1 cellular context compared by ENCODE assay signal in genomic region chr6:33344771-33345697, GRCh38.
TF ChIP-seq lines count a peak whose summit lies in the region.

No MANE protein-coding gene starts in this region.

TF ChIP-seq in K562, 482 proteins besides CTCF, POLR2A, EP300 and RAD21 (continued from another document and continues in another):
- TF ChIP-seq, protein P1, sequence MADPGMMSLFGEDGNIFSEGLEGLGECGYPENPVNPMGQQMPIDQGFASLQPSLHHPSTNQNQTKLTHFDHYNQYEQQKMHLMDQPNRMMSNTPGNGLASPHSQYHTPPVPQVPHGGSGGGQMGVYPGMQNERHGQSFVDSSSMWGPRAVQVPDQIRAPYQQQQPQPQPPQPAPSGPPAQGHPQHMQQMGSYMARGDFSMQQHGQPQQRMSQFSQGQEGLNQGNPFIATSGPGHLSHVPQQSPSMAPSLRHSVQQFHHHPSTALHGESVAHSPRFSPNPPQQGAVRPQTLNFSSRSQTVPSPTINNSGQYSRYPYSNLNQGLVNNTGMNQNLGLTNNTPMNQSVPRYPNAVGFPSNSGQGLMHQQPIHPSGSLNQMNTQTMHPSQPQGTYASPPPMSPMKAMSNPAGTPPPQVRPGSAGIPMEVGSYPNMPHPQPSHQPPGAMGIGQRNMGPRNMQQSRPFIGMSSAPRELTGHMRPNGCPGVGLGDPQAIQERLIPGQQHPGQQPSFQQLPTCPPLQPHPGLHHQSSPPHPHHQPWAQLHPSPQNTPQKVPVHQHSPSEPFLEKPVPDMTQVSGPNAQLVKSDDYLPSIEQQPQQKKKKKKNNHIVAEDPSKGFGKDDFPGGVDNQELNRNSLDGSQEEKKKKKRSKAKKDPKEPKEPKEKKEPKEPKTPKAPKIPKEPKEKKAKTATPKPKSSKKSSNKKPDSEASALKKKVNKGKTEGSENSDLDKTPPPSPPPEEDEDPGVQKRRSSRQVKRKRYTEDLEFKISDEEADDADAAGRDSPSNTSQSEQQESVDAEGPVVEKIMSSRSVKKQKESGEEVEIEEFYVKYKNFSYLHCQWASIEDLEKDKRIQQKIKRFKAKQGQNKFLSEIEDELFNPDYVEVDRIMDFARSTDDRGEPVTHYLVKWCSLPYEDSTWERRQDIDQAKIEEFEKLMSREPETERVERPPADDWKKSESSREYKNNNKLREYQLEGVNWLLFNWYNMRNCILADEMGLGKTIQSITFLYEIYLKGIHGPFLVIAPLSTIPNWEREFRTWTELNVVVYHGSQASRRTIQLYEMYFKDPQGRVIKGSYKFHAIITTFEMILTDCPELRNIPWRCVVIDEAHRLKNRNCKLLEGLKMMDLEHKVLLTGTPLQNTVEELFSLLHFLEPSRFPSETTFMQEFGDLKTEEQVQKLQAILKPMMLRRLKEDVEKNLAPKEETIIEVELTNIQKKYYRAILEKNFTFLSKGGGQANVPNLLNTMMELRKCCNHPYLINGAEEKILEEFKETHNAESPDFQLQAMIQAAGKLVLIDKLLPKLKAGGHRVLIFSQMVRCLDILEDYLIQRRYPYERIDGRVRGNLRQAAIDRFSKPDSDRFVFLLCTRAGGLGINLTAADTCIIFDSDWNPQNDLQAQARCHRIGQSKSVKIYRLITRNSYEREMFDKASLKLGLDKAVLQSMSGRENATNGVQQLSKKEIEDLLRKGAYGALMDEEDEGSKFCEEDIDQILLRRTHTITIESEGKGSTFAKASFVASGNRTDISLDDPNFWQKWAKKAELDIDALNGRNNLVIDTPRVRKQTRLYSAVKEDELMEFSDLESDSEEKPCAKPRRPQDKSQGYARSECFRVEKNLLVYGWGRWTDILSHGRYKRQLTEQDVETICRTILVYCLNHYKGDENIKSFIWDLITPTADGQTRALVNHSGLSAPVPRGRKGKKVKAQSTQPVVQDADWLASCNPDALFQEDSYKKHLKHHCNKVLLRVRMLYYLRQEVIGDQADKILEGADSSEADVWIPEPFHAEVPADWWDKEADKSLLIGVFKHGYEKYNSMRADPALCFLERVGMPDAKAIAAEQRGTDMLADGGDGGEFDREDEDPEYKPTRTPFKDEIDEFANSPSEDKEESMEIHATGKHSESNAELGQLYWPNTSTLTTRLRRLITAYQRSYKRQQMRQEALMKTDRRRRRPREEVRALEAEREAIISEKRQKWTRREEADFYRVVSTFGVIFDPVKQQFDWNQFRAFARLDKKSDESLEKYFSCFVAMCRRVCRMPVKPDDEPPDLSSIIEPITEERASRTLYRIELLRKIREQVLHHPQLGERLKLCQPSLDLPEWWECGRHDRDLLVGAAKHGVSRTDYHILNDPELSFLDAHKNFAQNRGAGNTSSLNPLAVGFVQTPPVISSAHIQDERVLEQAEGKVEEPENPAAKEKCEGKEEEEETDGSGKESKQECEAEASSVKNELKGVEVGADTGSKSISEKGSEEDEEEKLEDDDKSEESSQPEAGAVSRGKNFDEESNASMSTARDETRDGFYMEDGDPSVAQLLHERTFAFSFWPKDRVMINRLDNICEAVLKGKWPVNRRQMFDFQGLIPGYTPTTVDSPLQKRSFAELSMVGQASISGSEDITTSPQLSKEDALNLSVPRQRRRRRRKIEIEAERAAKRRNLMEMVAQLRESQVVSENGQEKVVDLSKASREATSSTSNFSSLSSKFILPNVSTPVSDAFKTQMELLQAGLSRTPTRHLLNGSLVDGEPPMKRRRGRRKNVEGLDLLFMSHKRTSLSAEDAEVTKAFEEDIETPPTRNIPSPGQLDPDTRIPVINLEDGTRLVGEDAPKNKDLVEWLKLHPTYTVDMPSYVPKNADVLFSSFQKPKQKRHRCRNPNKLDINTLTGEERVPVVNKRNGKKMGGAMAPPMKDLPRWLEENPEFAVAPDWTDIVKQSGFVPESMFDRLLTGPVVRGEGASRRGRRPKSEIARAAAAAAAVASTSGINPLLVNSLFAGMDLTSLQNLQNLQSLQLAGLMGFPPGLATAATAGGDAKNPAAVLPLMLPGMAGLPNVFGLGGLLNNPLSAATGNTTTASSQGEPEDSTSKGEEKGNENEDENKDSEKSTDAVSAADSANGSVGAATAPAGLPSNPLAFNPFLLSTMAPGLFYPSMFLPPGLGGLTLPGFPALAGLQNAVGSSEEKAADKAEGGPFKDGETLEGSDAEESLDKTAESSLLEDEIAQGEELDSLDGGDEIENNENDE (IDR thresholded peaks at IDR 0.05; ENCODE audit: low read depth, low read length) = no peak
- TF ChIP-seq HMBOX1 (IDR thresholded peaks at IDR 0.05) = 0 out of 2 replicates have a peak, but pooled peaks have one; percentile 10
- no peak for TF ChIP-seq MED1 (CRISPR knock-in tag; IDR thresholded peaks at IDR 0.05; ENCODE audit: borderline replicate concordance)
- no peak for TF ChIP-seq ZNF583 (CRISPR knock-in tag; IDR thresholded peaks at IDR 0.05)
- TF ChIP-seq, protein P2, sequence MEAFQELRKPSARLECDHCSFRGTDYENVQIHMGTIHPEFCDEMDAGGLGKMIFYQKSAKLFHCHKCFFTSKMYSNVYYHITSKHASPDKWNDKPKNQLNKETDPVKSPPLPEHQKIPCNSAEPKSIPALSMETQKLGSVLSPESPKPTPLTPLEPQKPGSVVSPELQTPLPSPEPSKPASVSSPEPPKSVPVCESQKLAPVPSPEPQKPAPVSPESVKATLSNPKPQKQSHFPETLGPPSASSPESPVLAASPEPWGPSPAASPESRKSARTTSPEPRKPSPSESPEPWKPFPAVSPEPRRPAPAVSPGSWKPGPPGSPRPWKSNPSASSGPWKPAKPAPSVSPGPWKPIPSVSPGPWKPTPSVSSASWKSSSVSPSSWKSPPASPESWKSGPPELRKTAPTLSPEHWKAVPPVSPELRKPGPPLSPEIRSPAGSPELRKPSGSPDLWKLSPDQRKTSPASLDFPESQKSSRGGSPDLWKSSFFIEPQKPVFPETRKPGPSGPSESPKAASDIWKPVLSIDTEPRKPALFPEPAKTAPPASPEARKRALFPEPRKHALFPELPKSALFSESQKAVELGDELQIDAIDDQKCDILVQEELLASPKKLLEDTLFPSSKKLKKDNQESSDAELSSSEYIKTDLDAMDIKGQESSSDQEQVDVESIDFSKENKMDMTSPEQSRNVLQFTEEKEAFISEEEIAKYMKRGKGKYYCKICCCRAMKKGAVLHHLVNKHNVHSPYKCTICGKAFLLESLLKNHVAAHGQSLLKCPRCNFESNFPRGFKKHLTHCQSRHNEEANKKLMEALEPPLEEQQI (IDR thresholded peaks at IDR 0.05) = no peak
- peak; percentile 61; the same call in 1 of the 2 replicates for TF ChIP-seq SMAD4 (CRISPR knock-in tag; conservative IDR thresholded peaks at IDR 0.05)
- 0 out of 2 replicates have a peak, but pooled peaks have one; percentile 8 for TF ChIP-seq ZFX (CRISPR knock-in tag; IDR thresholded peaks at IDR 0.05)
- no peak for TF ChIP-seq NR3C1 (CRISPR knock-in tag; IDR thresholded peaks at IDR 0.05)
- no peak for TF ChIP-seq NFATC3 (IDR thresholded peaks at IDR 0.05)
- no peak for TF ChIP-seq ASH1L (IDR thresholded peaks at IDR 0.05; ENCODE audit: borderline replicate concordance, low read depth, partially characterized antibody)
- TF ChIP-seq GABPA (tag; conservative IDR thresholded peaks at IDR 0.05; ENCODE audit: low read depth) = no peak
- TF ChIP-seq ZNF766 (CRISPR knock-in tag; conservative IDR thresholded peaks at IDR 0.05) = no peak
- TF ChIP-seq, protein P3, sequence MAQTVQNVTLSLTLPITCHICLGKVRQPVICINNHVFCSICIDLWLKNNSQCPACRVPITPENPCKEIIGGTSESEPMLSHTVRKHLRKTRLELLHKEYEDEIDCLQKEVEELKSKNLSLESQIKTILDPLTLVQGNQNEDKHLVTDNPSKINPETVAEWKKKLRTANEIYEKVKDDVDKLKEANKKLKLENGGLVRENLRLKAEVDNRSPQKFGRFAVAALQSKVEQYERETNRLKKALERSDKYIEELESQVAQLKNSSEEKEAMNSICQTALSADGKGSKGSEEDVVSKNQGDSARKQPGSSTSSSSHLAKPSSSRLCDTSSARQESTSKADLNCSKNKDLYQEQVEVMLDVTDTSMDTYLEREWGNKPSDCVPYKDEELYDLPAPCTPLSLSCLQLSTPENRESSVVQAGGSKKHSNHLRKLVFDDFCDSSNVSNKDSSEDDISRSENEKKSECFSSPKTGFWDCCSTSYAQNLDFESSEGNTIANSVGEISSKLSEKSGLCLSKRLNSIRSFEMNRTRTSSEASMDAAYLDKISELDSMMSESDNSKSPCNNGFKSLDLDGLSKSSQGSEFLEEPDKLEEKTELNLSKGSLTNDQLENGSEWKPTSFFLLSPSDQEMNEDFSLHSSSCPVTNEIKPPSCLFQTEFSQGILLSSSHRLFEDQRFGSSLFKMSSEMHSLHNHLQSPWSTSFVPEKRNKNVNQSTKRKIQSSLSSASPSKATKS (CRISPR knock-in tag; IDR thresholded peaks at IDR 0.05) = no peak
- peak; percentile 23 to 34; a peak in 1 of 4 replicates for TF ChIP-seq TRIM24 (IDR thresholded peaks at IDR 0.05)
- TF ChIP-seq ZNF699 (CRISPR knock-in tag; IDR thresholded peaks at IDR 0.05; ENCODE audit: insufficient replicate concordance) = no peak
- TF ChIP-seq RAD51 (IDR thresholded peaks at IDR 0.05; ENCODE audit: borderline replicate concordance, low read depth) = no peak
- TF ChIP-seq, protein P4, sequence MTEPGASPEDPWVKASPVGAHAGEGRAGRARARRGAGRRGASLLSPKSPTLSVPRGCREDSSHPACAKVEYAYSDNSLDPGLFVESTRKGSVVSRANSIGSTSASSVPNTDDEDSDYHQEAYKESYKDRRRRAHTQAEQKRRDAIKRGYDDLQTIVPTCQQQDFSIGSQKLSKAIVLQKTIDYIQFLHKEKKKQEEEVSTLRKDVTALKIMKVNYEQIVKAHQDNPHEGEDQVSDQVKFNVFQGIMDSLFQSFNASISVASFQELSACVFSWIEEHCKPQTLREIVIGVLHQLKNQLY (CRISPR knock-in tag; conservative IDR thresholded peaks at IDR 0.05) = 0 out of 4 replicates have a peak, but pooled peaks of 1 of the 2 experiments have one; percentile 84
- no peak for TF ChIP-seq GMEB1 (CRISPR knock-in tag; IDR thresholded peaks at IDR 0.05)
- no peak for TF ChIP-seq FOXJ2 (tag; IDR thresholded peaks at IDR 0.05)
- peak in 1 of 2 experiments; percentile 31; a peak in 1 of 4 replicates for TF ChIP-seq FOXA3 (CRISPR knock-in tag; conservative IDR thresholded peaks at IDR 0.05 in 1 of 2, IDR thresholded peaks at IDR 0.05 in 1 of 2)
- TF ChIP-seq KLF16 (IDR thresholded peaks at IDR 0.05) = peak; percentile 62
- TF ChIP-seq SP1 (CRISPR knock-in tag; IDR thresholded peaks at IDR 0.05) = peak; percentile 54; the same call in 1 of the 2 replicates
- TF ChIP-seq DEAF1 (CRISPR knock-in tag; IDR thresholded peaks at IDR 0.05) = peak; percentile 58
- TF ChIP-seq TAF7 (tag; IDR thresholded peaks at IDR 0.05) = no peak
- no peak for TF ChIP-seq FIP1L1 (IDR thresholded peaks at IDR 0.05; ENCODE audit: low read depth, low read length, poor library complexity, severe bottlenecking)
- no peak for TF ChIP-seq XRCC5 (IDR thresholded peaks at IDR 0.05; ENCODE audit: low read depth, low read length)
- TF ChIP-seq ZBTB33 (CRISPR knock-in tag; IDR thresholded peaks at IDR 0.05) = peak; percentile 60
- TF ChIP-seq, protein P5, sequence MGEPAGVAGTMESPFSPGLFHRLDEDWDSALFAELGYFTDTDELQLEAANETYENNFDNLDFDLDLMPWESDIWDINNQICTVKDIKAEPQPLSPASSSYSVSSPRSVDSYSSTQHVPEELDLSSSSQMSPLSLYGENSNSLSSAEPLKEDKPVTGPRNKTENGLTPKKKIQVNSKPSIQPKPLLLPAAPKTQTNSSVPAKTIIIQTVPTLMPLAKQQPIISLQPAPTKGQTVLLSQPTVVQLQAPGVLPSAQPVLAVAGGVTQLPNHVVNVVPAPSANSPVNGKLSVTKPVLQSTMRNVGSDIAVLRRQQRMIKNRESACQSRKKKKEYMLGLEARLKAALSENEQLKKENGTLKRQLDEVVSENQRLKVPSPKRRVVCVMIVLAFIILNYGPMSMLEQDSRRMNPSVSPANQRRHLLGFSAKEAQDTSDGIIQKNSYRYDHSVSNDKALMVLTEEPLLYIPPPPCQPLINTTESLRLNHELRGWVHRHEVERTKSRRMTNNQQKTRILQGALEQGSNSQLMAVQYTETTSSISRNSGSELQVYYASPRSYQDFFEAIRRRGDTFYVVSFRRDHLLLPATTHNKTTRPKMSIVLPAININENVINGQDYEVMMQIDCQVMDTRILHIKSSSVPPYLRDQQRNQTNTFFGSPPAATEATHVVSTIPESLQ (CRISPR knock-in tag; IDR thresholded peaks at IDR 0.05) = no peak
- TF ChIP-seq MAZ (CRISPR knock-in tag; conservative IDR thresholded peaks at IDR 0.05 in 1 of 2, IDR thresholded peaks at IDR 0.05 in 1 of 2) = peak; percentile 23 to 84; a peak in 2 of 4 replicates
